Comparison of ENCODE assay signal across 8 cellular contexts in the genomic region with DNA sequence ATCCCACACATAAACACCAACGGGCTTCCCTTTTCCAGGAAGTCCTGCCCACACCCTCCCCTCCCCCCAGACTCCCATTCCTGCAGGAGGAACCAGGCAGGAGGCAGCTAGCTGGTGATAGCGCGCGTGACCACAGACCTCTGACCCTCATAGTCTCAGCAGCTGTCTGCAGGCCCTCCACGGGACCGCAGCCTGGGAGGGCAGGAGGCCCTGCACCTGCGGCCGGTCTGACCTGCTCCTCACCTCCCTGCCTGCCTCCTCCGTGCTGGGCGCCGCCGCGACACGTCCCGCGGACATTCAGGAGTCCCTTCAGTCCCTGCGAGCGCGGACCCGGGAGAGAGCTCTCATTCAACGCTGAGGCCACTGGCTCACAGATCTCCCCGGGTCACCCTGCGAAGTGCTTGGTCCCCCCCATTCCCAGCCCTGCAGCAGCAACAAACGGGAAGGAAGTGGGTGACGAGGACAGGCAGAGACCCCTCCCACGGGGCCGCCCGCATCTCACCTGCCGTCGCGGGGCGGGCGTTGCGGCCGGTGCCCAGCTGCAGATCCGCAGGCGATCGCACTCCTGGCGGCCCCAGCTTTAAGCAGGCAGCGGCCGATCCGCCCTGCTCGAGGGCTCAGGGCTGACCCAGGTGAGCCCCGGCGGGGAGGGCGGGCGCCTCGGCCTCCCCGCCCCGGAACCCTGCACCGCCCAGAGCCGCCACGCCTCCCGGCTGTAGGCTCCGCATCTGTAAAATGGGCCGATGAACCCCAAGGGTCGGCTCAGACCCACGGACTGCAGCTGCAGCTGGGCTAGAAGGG. TPM values are rescaled to one million over a fixed set of nuclear protein-coding genes. Genes with fewer than 3 reads are reported as not detected.
A peak's percentile ranks its signal among the peaks of the same experiment; 100 is the strongest.
DNase-seq lines count a peak whose midpoint lies in the region; ATAC-seq and TF ChIP-seq lines count a peak whose summit lies in the region.

No MANE protein-coding gene starts in this region.

- POLR2A ChIA-PET in activated B cell treated with CpG ODN at 0.5 μM for 24 hours (lab: Charles Lee), result interaction anchor here (0.7 to 10.3 kb wide), 7 partner anchors 7 to 96 kb away, joined by 3 to 314 read pairs (median 4); partner anchors contain the start of gene ELOF1

- CTCF ChIA-PET in activated B cell treated with CpG ODN at 0.5 μM for 24 hours (lab: Charles Lee), result interaction anchor here (1.3 to 1.6 kb wide), 2 partner anchors 11 to 18 kb away, joined by 3 to 4 read pairs; no protein-coding TSS in a partner anchor

- intact Hi-C loops in activated B cell treated with CpG ODN at 0.5 μM for 24 hours (cut with micrococcal nuclease), result no loop called here

- peak; percentile 52 for TF ChIP-seq POLR2A in GM18526 (IDR thresholded peaks at IDR 0.05; ENCODE audit: extremely low read depth, insufficient read length)

- peaks cover 89% of the 10 kb centered on the region for H3K4me1 Mint-ChIP-seq in activated B cell treated with CpG ODN at 0.5 μM for 24 hours
- H3K4me1 Mint-ChIP-seq in nephron progenitor cell, result peaks cover 30% of the 10 kb centered on the region
- H3K4me1 Mint-ChIP-seq in chondrocyte (ENCODE audit: low read depth), result peaks cover 10% of the 10 kb centered on the region

- ATAC-seq in activated B cell treated with CpG ODN at 0.5 μM for 24 hours (ENCODE audit: low read depth), result peak; percentile 26
- ATAC-seq in HG03159 (IDR thresholded peaks at IDR 0.05; ENCODE audit: unreplicated experiment), result no peak
- no peak for ATAC-seq in HG02798 (IDR thresholded peaks at IDR 0.05; ENCODE audit: poor library complexity, unreplicated experiment)
- no peak for ATAC-seq in HG03565 (IDR thresholded peaks at IDR 0.05; ENCODE audit: unreplicated experiment)

- DNase-seq in activated B cell treated with CpG ODN at 0.5 μM for 24 hours (no peak), epithelial cell of proximal tubule (ENCODE audit: low read depth) (no peak), nephron progenitor cell (peak; percentile 29), chondrocyte (ENCODE audit: low spot score) (no peak)

- H3K36me3 Mint-ChIP-seq in activated B cell treated with CpG ODN at 0.5 μM for 24 hours (ENCODE audit: low read depth), result peaks cover 13% of the 10 kb centered on the region
- H3K36me3 Mint-ChIP-seq in nephron progenitor cell (ENCODE audit: low read depth), result no peaks in the 10 kb centered on the region
- no peaks in the 10 kb centered on the region for H3K36me3 Mint-ChIP-seq in chondrocyte (ENCODE audit: low read depth)

- no peaks in the 10 kb centered on the region for H3K27me3 Mint-ChIP-seq in activated B cell treated with CpG ODN at 0.5 μM for 24 hours
- peaks cover 62% of the 10 kb centered on the region for H3K27me3 Mint-ChIP-seq in nephron progenitor cell (ENCODE audit: low read depth, poor library complexity)
- H3K27me3 Mint-ChIP-seq in chondrocyte (ENCODE audit: low read depth), result no peaks in the 10 kb centered on the region

- H3K27ac Mint-ChIP-seq in activated B cell treated with CpG ODN at 0.5 μM for 24 hours, result peak overlapping the region; percentile 82
- H3K27ac Mint-ChIP-seq in nephron progenitor cell, result no peak overlapping the region
- no peak overlapping the region for H3K27ac Mint-ChIP-seq in chondrocyte (ENCODE audit: unreplicated experiment)

- H3K4me3 ChIP-seq in epithelial cell of proximal tubule (ENCODE audit: low read depth, low read length), result peak overlapping the region; percentile 50

- H3K9me3 Mint-ChIP-seq in activated B cell treated with CpG ODN at 0.5 μM for 24 hours, result no peaks in the 10 kb centered on the region
- no peaks in the 10 kb centered on the region for H3K9me3 Mint-ChIP-seq in nephron progenitor cell
- no peaks in the 10 kb centered on the region for H3K9me3 Mint-ChIP-seq in chondrocyte (ENCODE audit: low read depth)

- H3K4me3 Mint-ChIP-seq in activated B cell treated with CpG ODN at 0.5 μM for 24 hours (peak overlapping the region; percentile 81), nephron progenitor cell (peak overlapping the region; percentile 44), chondrocyte (ENCODE audit: unreplicated experiment) (no peak overlapping the region)

- no peak for TF ChIP-seq CTCF in activated B cell treated with CpG ODN at 0.5 μM for 24 hours (IDR thresholded peaks at IDR 0.05)
- no peak for TF ChIP-seq CTCF in epithelial cell of proximal tubule (conservative IDR thresholded peaks at IDR 0.05; ENCODE audit: low read depth, low read length)
- TF ChIP-seq CTCF in nephron progenitor cell (IDR thresholded peaks at IDR 0.05), result no peak
- no peak for TF ChIP-seq CTCF in chondrocyte (IDR thresholded peaks at IDR 0.05)

RNA-seq across cellular contexts. Expression of gene ACP5, which starts 1.1 kb away (rescaled TPM):
- total RNA-seq in activated B cell treated with CpG ODN at 0.5 μM for 24 hours (47.6 and 50.9 TPM in 2 replicates), epithelial cell of proximal tubule (3.3 and 4.4 TPM in 2 replicates), chondrocyte (0.45 TPM in 1 of 3 replicates, not detected in the others)

RNA-seq across cellular contexts. Expression of gene ZNF627, which starts 18.7 kb away (rescaled TPM):
- total RNA-seq in activated B cell treated with CpG ODN at 0.5 μM for 24 hours, result 17.0 and 17.6 TPM in 2 replicates
- 10.0 and 12.5 TPM in 2 replicates for total RNA-seq in epithelial cell of proximal tubule
- 13.0 to 14.2 TPM (median 13.6 TPM) in 3 replicates for total RNA-seq in chondrocyte

RNA-seq across cellular contexts. Expression of gene ELOF1, which starts 19.5 kb away (rescaled TPM):
- total RNA-seq in activated B cell treated with CpG ODN at 0.5 μM for 24 hours (61.7 and 66.1 TPM in 2 replicates), epithelial cell of proximal tubule (49.8 and 95.5 TPM in 2 replicates), chondrocyte (36.2 to 43.8 TPM (median 37.7 TPM) in 3 replicates)

RNA-seq across cellular contexts. Expression of gene CNN1, which starts 39.9 kb away (rescaled TPM):
- total RNA-seq in activated B cell treated with CpG ODN at 0.5 μM for 24 hours, result not detected in 2 replicates
- 5.6 and 16.1 TPM in 2 replicates for total RNA-seq in epithelial cell of proximal tubule
- 20.1 to 213 TPM (median 199 TPM) in 3 replicates for total RNA-seq in chondrocyte

RNA-seq across cellular contexts. Expression of gene ECSIT, which starts 49.6 kb away (rescaled TPM):
- total RNA-seq in activated B cell treated with CpG ODN at 0.5 μM for 24 hours, result 49.3 and 54.2 TPM in 2 replicates
- 58.9 and 59.0 TPM in 2 replicates for total RNA-seq in epithelial cell of proximal tubule
- 20.3 to 27.9 TPM (median 20.5 TPM) in 3 replicates for total RNA-seq in chondrocyte
